ENCODE assay signal across 8 cellular contexts in genomic region chr11:71787824-71788454, GRCh38. TPM values are rescaled to one million over a fixed set of nuclear protein-coding genes. Genes with fewer than 3 reads are reported as not detected.
A peak's percentile ranks its signal among the peaks of the same experiment; 100 is the strongest.
DNase-seq lines count a peak whose midpoint lies in the region; ATAC-seq and TF ChIP-seq lines count a peak whose summit lies in the region.
"Not testable (repeated sequence)": the region's sequence is repeated elsewhere in the genome, so short reads cannot be mapped to it uniquely, and the experiment has no call there.

No MANE protein-coding gene starts in this region.

- peak overlapping the region; percentile 94 for H2BK5ac ChIP-seq in IMR-90 (ENCODE audit: low read depth, low read length, poor library complexity, severe bottlenecking)

- H3K4ac ChIP-seq in IMR-90 (ENCODE audit: low read depth, low read length) = peak overlapping the region; percentile 96

- H3K9ac ChIP-seq in IMR-90 (ENCODE audit: low read depth, low read length) = peak overlapping the region; percentile 77
- peak overlapping the region; percentile 100 for H3K9ac ChIP-seq in PC-3 (ENCODE audit: low read length)
- peak overlapping the region; percentile 75 for H3K9ac ChIP-seq in mammary epithelial cell (ENCODE audit: insufficient read depth, low read length)

- H3K9me1 ChIP-seq in IMR-90 (ENCODE audit: insufficient read depth, low read length) = not testable (repeated sequence)

- H2AK5ac ChIP-seq in IMR-90 (ENCODE audit: low read depth, low read length) = peak overlapping the region; percentile 99

- 0 out of 2 replicates have a peak overlapping the region, but pooled peaks have one; percentile 9 for H2BK20ac ChIP-seq in IMR-90 (ENCODE audit: low read depth, low read length)

- peak overlapping the region; percentile 70 for H4K91ac ChIP-seq in IMR-90 (ENCODE audit: insufficient read depth, low read depth, low read length)

- not testable (repeated sequence) for TF ChIP-seq RAD21 in IMR-90 (IDR thresholded peaks at IDR 0.05; ENCODE audit: low read length)

- CTCF ChIA-PET in IMR-90 (lab: Yijun Ruan, JAX); PC-3 (lab: Charles Lee); mammary epithelial cell (lab: Charles Lee; ENCODE audit: low non-redundant PET): not testable (repeated sequence)
- CTCF ChIA-PET in activated CD4-positive, alpha-beta memory T cell treated with anti-CD3 and anti-CD28 coated beads for 36 hours (lab: Charles Lee) = interaction anchor here (1.0 kb wide), 1 partner anchor 647 kb away, joined by 3 read pairs; the partner anchor contains the start of gene CLPB

- not testable (repeated sequence) for H3K79me1 ChIP-seq in IMR-90 (ENCODE audit: low read depth in 1 of 2, low read length in 2 of 2)

- H4K5ac ChIP-seq in IMR-90 (ENCODE audit: low read depth, low read length) = peak overlapping the region; percentile 93

- ATAC-seq in IMR-90 (ENCODE audit: low read depth); PC-3; naive thymus-derived CD8-positive, alpha-beta T cell; stimulated activated naive B cell treated with anti-CD40 and anti-IgM and Interleukin-4, amounts not matched to agents 10 μg/mL and 1 μg/mL and 100 μg/mL, for 72 hours (replicated peaks): not testable (repeated sequence)

- peaks cover 24% of the 10 kb centered on the region for H3K4me1 Mint-ChIP-seq in activated CD4-positive, alpha-beta memory T cell treated with anti-CD3 and anti-CD28 coated beads for 36 hours (ENCODE audit: low read depth)
- peaks cover 0 to 21% (median 18%) of the 10 kb centered on the region in 4 donors for H3K4me1 Mint-ChIP-seq in naive thymus-derived CD8-positive, alpha-beta T cell
- H3K4me1 Mint-ChIP-seq in stimulated activated naive B cell treated with anti-CD40 and anti-IgM and Interleukin-4, amounts not matched to agents 10 μg/mL and 1 μg/mL and 100 μg/mL, for 72 hours = peaks cover 26 to 42% of the 10 kb centered on the region in 2 donors

- H3K27me3 ChIP-seq in IMR-90 (ENCODE audit: control insufficient read depth, insufficient read depth, low read length); PC-3 (ENCODE audit: low read length); mammary epithelial cell (ENCODE audit: insufficient read depth, low read length); cardiac muscle cell: not testable (repeated sequence)

- H2AK9ac ChIP-seq in IMR-90 (replicated peaks; ENCODE audit: low read depth, low read length, poor library complexity) = not testable (repeated sequence)

- not testable (repeated sequence) for H3K36me3 Mint-ChIP-seq in activated CD4-positive, alpha-beta memory T cell treated with anti-CD3 and anti-CD28 coated beads for 36 hours; naive thymus-derived CD8-positive, alpha-beta T cell; stimulated activated naive B cell treated with anti-CD40 and anti-IgM and Interleukin-4, amounts not matched to agents 10 μg/mL and 1 μg/mL and 100 μg/mL, for 72 hours

- H3K9me2 ChIP-seq in PC-3 (replicated peaks; ENCODE audit: low read length) = not testable (repeated sequence)

- not testable (repeated sequence) for H3F3A ChIP-seq in PC-3 (ENCODE audit: low read length, unreplicated experiment)

- H3K4me2 ChIP-seq in IMR-90 (ENCODE audit: low read depth, low read length) = peak overlapping the region; percentile 99
- H3K4me2 ChIP-seq in PC-3 (ENCODE audit: low read length) = peak overlapping the region; percentile 99
- H3K4me2 ChIP-seq in mammary epithelial cell (ENCODE audit: insufficient read depth, low read depth, low read length) = peak overlapping the region; percentile 71

- 0% methylated on average over 6 of the region's 19 CpGs; no CpG with 5 or more reads in 1 of the 2 experiments for WGBS in IMR-90 (ENCODE audit: extremely low coverage in 2 of 2, insufficient read length in 1 of 2), 2 experiments
- WGBS in mammary epithelial cell (ENCODE audit: low coverage, missing lambda C conversion rate) = 0% methylated on average over 10 of the region's 19 CpGs

- peak overlapping the region; percentile 91 for H3K18ac ChIP-seq in IMR-90 (ENCODE audit: low read depth, low read length)

- peak overlapping the region; percentile 95 for H3K23ac ChIP-seq in IMR-90 (ENCODE audit: low read depth, low read length)

- intact Hi-C loops in IMR-90 (cut with micrococcal nuclease); PC-3 (cut with micrococcal nuclease): not testable (repeated sequence)
- intact Hi-C loops in activated CD4-positive, alpha-beta memory T cell treated with anti-CD3 and anti-CD28 coated beads for 36 hours (cut with micrococcal nuclease) = loop anchor here (1.0 to 2.0 kb wide), 3 partner anchors 77 to 339 kb away; partner anchors contain the start of genes DHCR7, LRRC51 and NUMA1
- intact Hi-C loops in mammary epithelial cell (cut with micrococcal nuclease) = loop anchor here (10.0 kb wide), 1 partner anchor 137 kb away; the partner anchor contains the start of genes RNF121 and XNDC1N

- H3K14ac ChIP-seq in IMR-90 (replicated peaks; ENCODE audit: low read depth, low read length) = peak overlapping the region; percentile 64

- in situ Hi-C loops in IMR-90 (cut with MboI; ENCODE audit: low sequenced_read_pairs); mammary epithelial cell (cut with MboI; ENCODE audit: low sequenced_read_pairs in 2 of 2): not testable (repeated sequence)

- H3K4me3 Mint-ChIP-seq in activated CD4-positive, alpha-beta memory T cell treated with anti-CD3 and anti-CD28 coated beads for 36 hours = peak overlapping the region; percentile 92
- peak overlapping the region; percentile 85 to 99 (median 96) for H3K4me3 Mint-ChIP-seq in naive thymus-derived CD8-positive, alpha-beta T cell
- H3K4me3 Mint-ChIP-seq in stimulated activated naive B cell treated with anti-CD40 and anti-IgM and Interleukin-4, amounts not matched to agents 10 μg/mL and 1 μg/mL and 100 μg/mL, for 72 hours = peak overlapping the region; percentile 86 to 87

- not testable (repeated sequence) for TF ChIP-seq CTCF in IMR-90 (conservative IDR thresholded peaks at IDR 0.05; ENCODE audit: low read depth, low read length); PC-3 (conservative IDR thresholded peaks at IDR 0.05; ENCODE audit: low read depth, low read length); mammary epithelial cell (conservative IDR thresholded peaks at IDR 0.05 in 1 of 2, IDR thresholded peaks at IDR 0.05 in 1 of 2; ENCODE audit: extremely low read depth in 1 of 2, insufficient read depth in 1 of 2, low read depth in 1 of 2, low read length in 2 of 2); cardiac muscle cell (IDR thresholded peaks at IDR 0.05; ENCODE audit: low read depth, low read length)

- H3K79me2 ChIP-seq in PC-3 (ENCODE audit: low read length); mammary epithelial cell (ENCODE audit: insufficient read depth, low read length): not testable (repeated sequence)

- H3K9me3 ChIP-seq in IMR-90 (ENCODE audit: control insufficient read depth, insufficient read depth, low read length); PC-3 (ENCODE audit: low read length); mammary epithelial cell (replicated peaks; ENCODE audit: insufficient read depth, low read length); cardiac muscle cell (ENCODE audit: low read depth): not testable (repeated sequence)

- not testable (repeated sequence) for H3K4me1 ChIP-seq in IMR-90 (ENCODE audit: control insufficient read depth, insufficient read depth, low read length); cardiac muscle cell (ENCODE audit: low read depth)
- peaks cover 22% of the 10 kb centered on the region for H3K4me1 ChIP-seq in PC-3 (ENCODE audit: insufficient read depth, low read length)
- peaks cover 15% of the 10 kb centered on the region for H3K4me1 ChIP-seq in mammary epithelial cell (ENCODE audit: insufficient read depth, low read length)

- peak overlapping the region; percentile 95 for H3K27ac Mint-ChIP-seq in activated CD4-positive, alpha-beta memory T cell treated with anti-CD3 and anti-CD28 coated beads for 36 hours
- peak overlapping the region; percentile 57 to 100 (median 94) for H3K27ac Mint-ChIP-seq in naive thymus-derived CD8-positive, alpha-beta T cell
- H3K27ac Mint-ChIP-seq in stimulated activated naive B cell treated with anti-CD40 and anti-IgM and Interleukin-4, amounts not matched to agents 10 μg/mL and 1 μg/mL and 100 μg/mL, for 72 hours = peak overlapping the region; percentile 94

- dilution Hi-C loops in IMR-90 (cut with HindIII; ENCODE audit: low sequenced_read_pairs, unreplicated experiment); mammary epithelial cell (cut with HindIII; ENCODE audit: low sequenced_read_pairs): not testable (repeated sequence)

- peak overlapping the region; percentile 83 for H2BK120ac ChIP-seq in IMR-90 (ENCODE audit: low read depth, low read length)

- H3K36me3 ChIP-seq in IMR-90 (ENCODE audit: control insufficient read depth, insufficient read depth, low read length); PC-3 (ENCODE audit: low read depth, low read length); mammary epithelial cell (ENCODE audit: insufficient read depth, low read length); cardiac muscle cell: not testable (repeated sequence)

- H3K9me3 Mint-ChIP-seq in activated CD4-positive, alpha-beta memory T cell treated with anti-CD3 and anti-CD28 coated beads for 36 hours; naive thymus-derived CD8-positive, alpha-beta T cell; stimulated activated naive B cell treated with anti-CD40 and anti-IgM and Interleukin-4, amounts not matched to agents 10 μg/mL and 1 μg/mL and 100 μg/mL, for 72 hours: not testable (repeated sequence)

- not testable (repeated sequence) for TF ChIP-seq POLR2A in IMR-90 (IDR thresholded peaks at IDR 0.05; ENCODE audit: low read depth, low read length)

- not testable (repeated sequence) for H3K27me3 Mint-ChIP-seq in activated CD4-positive, alpha-beta memory T cell treated with anti-CD3 and anti-CD28 coated beads for 36 hours; naive thymus-derived CD8-positive, alpha-beta T cell; stimulated activated naive B cell treated with anti-CD40 and anti-IgM and Interleukin-4, amounts not matched to agents 10 μg/mL and 1 μg/mL and 100 μg/mL, for 72 hours

- H3K4me3 ChIP-seq in IMR-90 (ENCODE audit: insufficient read depth, low read depth, low read length) (peak overlapping the region; percentile 80), PC-3 (ENCODE audit: low read length) (peak overlapping the region; percentile 86), mammary epithelial cell (replicated peaks in 1 of 3; ENCODE audit: insufficient read depth in 1 of 3, low read depth in 2 of 3, low read length in 3 of 3) (peak overlapping the region; percentile 58 to 67 (median 66)), cardiac muscle cell (peak overlapping the region; percentile 63)

- not testable (repeated sequence) for BruUV-seq in IMR-90 (replicated peaks; lab: Mats Ljungman, UMichigan)
- BruUV-seq in PC-3 (replicated peaks; lab: Mats Ljungman, UMichigan) (TSS peak; percentile 99), mammary epithelial cell (replicated peaks; lab: Mats Ljungman, UMichigan) (TSS peak; percentile 98)

- not testable (repeated sequence) for H2AFZ ChIP-seq in IMR-90 (replicated peaks; ENCODE audit: low read length, poor library complexity)
- H2AFZ ChIP-seq in PC-3 (ENCODE audit: low read length) (peak overlapping the region; percentile 55), mammary epithelial cell (ENCODE audit: low read depth, low read length) (peak overlapping the region; percentile 67)

- H2BK15ac ChIP-seq in IMR-90 (ENCODE audit: low read depth, low read length) = peak overlapping the region; percentile 87; the same call in 2 of the 3 replicates

- H4K8ac ChIP-seq in IMR-90 (ENCODE audit: low read depth in 2 of 2, low read length in 2 of 2) = peak overlapping the region; percentile 87 to 98

- not testable (repeated sequence) for H4K20me1 ChIP-seq in IMR-90 (ENCODE audit: insufficient read depth, low read length); PC-3 (ENCODE audit: low read length); mammary epithelial cell (ENCODE audit: insufficient read depth, low read length)

- H3K27ac ChIP-seq in IMR-90 (ENCODE audit: insufficient read depth, low read length) = peak overlapping the region; percentile 94
- H3K27ac ChIP-seq in PC-3 (ENCODE audit: low read length) = peak overlapping the region; percentile 99
- peak overlapping the region; percentile 89 for H3K27ac ChIP-seq in mammary epithelial cell (ENCODE audit: insufficient read depth, low read depth, low read length)
- peak overlapping the region; percentile 40 for H3K27ac ChIP-seq in cardiac muscle cell

- DNase-seq in CD1c-positive myeloid dendritic cell (ENCODE audit: extremely low spot score) = peak; percentile 4
- peak; percentile 59 for DNase-seq in IMR-90
- DNase-seq in PC-3 = peak; percentile 82
- DNase-seq in activated CD4-positive, alpha-beta memory T cell treated with anti-CD3 and anti-CD28 coated beads for 36 hours = peak; percentile 44
- peak; percentile 60 for DNase-seq in mammary epithelial cell
- peak in 1 of 2 donors; percentile 27 for DNase-seq in cardiac muscle cell (ENCODE audit: low read depth in 1 of 2, low spot score in 1 of 2)
- DNase-seq in naive thymus-derived CD8-positive, alpha-beta T cell = peak in 5 of 10 donors; percentile 10 to 68 (median 38)
- peak; percentile 44 for DNase-seq in stimulated activated naive B cell treated with anti-CD40 and anti-IgM and Interleukin-4, amounts not matched to agents 10 μg/mL and 1 μg/mL and 100 μg/mL, for 72 hours

- POLR2A ChIA-PET in IMR-90 (lab: Charles Lee; ENCODE audit: unreplicated experiment) = interaction anchor here (0.6 kb wide), 1 partner anchor 347 kb away, joined by 3 read pairs; no protein-coding TSS in a partner anchor
- POLR2A ChIA-PET in PC-3 (lab: Charles Lee; ENCODE audit: unreplicated experiment); activated CD4-positive, alpha-beta memory T cell treated with anti-CD3 and anti-CD28 coated beads for 36 hours (lab: Charles Lee); naive thymus-derived CD8-positive, alpha-beta T cell (lab: Charles Lee): not testable (repeated sequence)

- H3K56ac ChIP-seq in IMR-90 (ENCODE audit: extremely low read depth, insufficient read depth, low read length) = peak overlapping the region; percentile 38; the same call in 1 of the 2 replicates

RNA-seq across cellular contexts. Expression of gene DEFB108B, which starts 45.1 kb away (rescaled TPM):
- not detected in 2 replicates for total RNA-seq in IMR-90 (2012; rRNA removed)
- not detected in 2 replicates for polyA plus RNA-seq in IMR-90 (2012; rRNA removed)
- not detected in 2 replicates for polyA plus RNA-seq in IMR-90 (2012; cell fraction: cytosol; rRNA removed)
- polyA plus RNA-seq in IMR-90 (2012; cell fraction: nucleus; rRNA removed; ENCODE audit: low replicate concordance) = not detected in 2 replicates
- total RNA-seq in PC-3 (2014; rRNA removed) = not detected in 2 replicates
- not detected for total RNA-seq in activated CD4-positive, alpha-beta memory T cell treated with anti-CD3 and anti-CD28 coated beads for 36 hours
- not detected for total RNA-seq in mammary epithelial cell
- not detected for polyA plus RNA-seq in mammary epithelial cell
- not detected for polyA minus RNA-seq in mammary epithelial cell
- not detected in 2 replicates for total RNA-seq in cardiac muscle cell
- polyA plus RNA-seq in cardiac muscle cell = 0.41 TPM in 1 of 2 replicates, not detected in the other
- total RNA-seq in naive thymus-derived CD8-positive, alpha-beta T cell = not detected
- not detected for polyA plus RNA-seq in naive thymus-derived CD8-positive, alpha-beta T cell

Comparison
In these comparisons a context has a peak if more than half of its experiments do, and no peak if none do; other contexts are left out.
1. H3K27ac ChIP-seq: peak in every context shown above with its lines; median percentile 99 in PC-3; 94 in IMR-90; 89 in mammary epithelial cell; 40 in cardiac muscle cell.